ENCODE assay signal across 32 cellular contexts in genomic region chr15:23055316-23055715, GRCh38.
"Had no signal": no experiment of that assay in that cellular context is flagged by ENCODE, and none has a peak within 500 bp of the region (broad histone marks: within the 10 kb centered on the region; RNA-seq: fewer than 3 reads in every experiment).

No MANE protein-coding gene starts in this region.

- H3K9me3 Mint-ChIP-seq: activated CD4-positive, alpha-beta memory T cell treated with anti-CD3 and anti-CD28 coated beads for 36 hours; activated CD4-positive, alpha-beta T cell treated with anti-CD3 and anti-CD28 coated beads, Interleukin-2, amount 10 ng/mL, durations not matched to agents 24 days and 14 days; activated naive CD4-positive, alpha-beta T cell treated with anti-CD3 and anti-CD28 coated beads, Interleukin-2, amount 10 ng/mL, durations not matched to agents 7 days and 5 days; activated naive CD4-positive, alpha-beta T cell treated with anti-CD3 and anti-CD28 coated beads, Interleukin-2, amount 50 U/mL, for 72 hours; activated naive CD8-positive, alpha-beta T cell treated with anti-CD3 and anti-CD28 coated beads, Interleukin-2, amount 10 ng/mL, durations not matched to agents 7 days and 5 days; activated T-cell treated with anti-CD3 and anti-CD28 coated beads, Interleukin-2, amount 50 U/mL, for 72 hours; brain; T-helper 2 cell treated with Interferon-gamma antibody and Interleukin-4, amounts not matched to agents 5 μg/mL and 100 μg/mL, for 36 hours had no signal

- DNase-seq: activated CD4-positive, alpha-beta memory T cell treated with anti-CD3 and anti-CD28 coated beads for 36 hours; activated CD4-positive, alpha-beta T cell treated with anti-CD3 and anti-CD28 coated beads for 36 hours; activated CD4-positive, alpha-beta T cell treated with anti-CD3 and anti-CD28 coated beads, Interleukin-2, amount 10 ng/mL, durations not matched to agents 24 days and 14 days; activated CD4-positive, CD25-positive, alpha-beta regulatory T cell; activated CD4-positive, CD25-positive, alpha-beta regulatory T cell treated with anti-CD3 and anti-CD28 coated beads, Interleukin-2, amount 50 U/mL, for 72 hours; activated CD8-positive, alpha-beta memory T cell treated with anti-CD3 and anti-CD28 coated beads, Interleukin-2, amount 10 ng/mL, durations not matched to agents 7 days and 5 days; activated CD8-positive, alpha-beta memory T cell treated with anti-CD3 and anti-CD28 coated beads, Interleukin-2, amount 50 U/mL, for 4 hours; activated CD8-positive, alpha-beta T cell treated with anti-CD3 and anti-CD28 coated beads, Interleukin-2, amount 10 ng/mL, durations not matched to agents 7 days and 5 days; activated gamma-delta T cell; activated naive CD4-positive, alpha-beta T cell; activated naive CD4-positive, alpha-beta T cell treated with anti-CD3 and anti-CD28 coated beads, Interleukin-2, amount 10 ng/mL, durations not matched to agents 7 days and 5 days; activated naive CD8-positive, alpha-beta T cell treated with anti-CD3 and anti-CD28 coated beads, Interleukin-2, amount 10 ng/mL, durations not matched to agents 7 days and 5 days; activated T-cell treated with anti-CD3 and anti-CD28 coated beads, Interleukin-2, amount 50 U/mL, for 1 hour; activated T-cell treated with anti-CD3 and anti-CD28 coated beads, Interleukin-2, amount 50 U/mL, for 72 hours; central memory CD4-positive, alpha-beta T cell; cerebellar nuclear complex; colonic mucosa; effector CD8-positive, alpha-beta T cell; foreskin fibroblast; gastrocnemius medialis; glutamatergic neuron; heart left ventricle; T-helper 1 cell; T-helper 17 cell; T1000 had no signal

- H3K36me3 ChIP-seq: ascending aorta, breast epithelium, cardiac muscle cell, colonic mucosa, gastrocnemius medialis, heart left ventricle had no signal

- H3K36me3 Mint-ChIP-seq: activated CD4-positive, alpha-beta memory T cell treated with anti-CD3 and anti-CD28 coated beads for 36 hours; activated CD8-positive, alpha-beta memory T cell treated with anti-CD3 and anti-CD28 coated beads, Interleukin-2, amount 10 ng/mL, durations not matched to agents 7 days and 5 days; activated naive CD4-positive, alpha-beta T cell treated with anti-CD3 and anti-CD28 coated beads, Interleukin-2, amount 10 ng/mL, durations not matched to agents 7 days and 5 days; activated naive CD4-positive, alpha-beta T cell treated with anti-CD3 and anti-CD28 coated beads, Interleukin-2, amount 50 U/mL, for 72 hours; activated naive CD8-positive, alpha-beta T cell treated with anti-CD3 and anti-CD28 coated beads, Interleukin-2, amount 10 ng/mL, durations not matched to agents 7 days and 5 days; brain had no signal

- H3K9me3 ChIP-seq: ascending aorta, breast epithelium, colonic mucosa, gastrocnemius medialis had no signal

- H3K4me3 Mint-ChIP-seq: activated CD4-positive, alpha-beta memory T cell treated with anti-CD3 and anti-CD28 coated beads for 36 hours; activated CD4-positive, alpha-beta T cell treated with anti-CD3 and anti-CD28 coated beads for 36 hours; activated CD4-positive, alpha-beta T cell treated with anti-CD3 and anti-CD28 coated beads, Interleukin-2, amount 10 ng/mL, durations not matched to agents 24 days and 14 days; activated CD8-positive, alpha-beta memory T cell treated with anti-CD3 and anti-CD28 coated beads, Interleukin-2, amount 10 ng/mL, durations not matched to agents 7 days and 5 days; activated CD8-positive, alpha-beta T cell treated with anti-CD3 and anti-CD28 coated beads, Interleukin-2, amount 10 ng/mL, durations not matched to agents 7 days and 5 days; activated naive CD4-positive, alpha-beta T cell treated with anti-CD3 and anti-CD28 coated beads, Interleukin-2, amount 10 ng/mL, durations not matched to agents 7 days and 5 days; activated naive CD8-positive, alpha-beta T cell treated with anti-CD3 and anti-CD28 coated beads, Interleukin-2, amount 10 ng/mL, durations not matched to agents 7 days and 5 days; activated T-cell treated with anti-CD3 and anti-CD28 coated beads, Interleukin-2, amount 50 U/mL, for 72 hours; brain; T-helper 17 cell; T-helper 2 cell treated with Interferon-gamma antibody and Interleukin-4, amounts not matched to agents 5 μg/mL and 100 μg/mL, for 36 hours had no signal

- ATAC-seq: activated CD4-positive, alpha-beta T cell treated with anti-CD3 and anti-CD28 coated beads for 36 hours; activated CD8-positive, alpha-beta memory T cell treated with anti-CD3 and anti-CD28 coated beads, Interleukin-2, amount 10 ng/mL, durations not matched to agents 7 days and 5 days; activated CD8-positive, alpha-beta T cell treated with anti-CD3 and anti-CD28 coated beads, Interleukin-2, amount 10 ng/mL, durations not matched to agents 7 days and 5 days; activated naive CD4-positive, alpha-beta T cell treated with anti-CD3 and anti-CD28 coated beads, Interleukin-2, amount 50 U/mL, for 72 hours; activated T-cell treated with anti-CD3 and anti-CD28 coated beads, Interleukin-2, amount 50 U/mL, for 72 hours; esophagus mucosa; gastrocnemius medialis; heart left ventricle; T-helper 17 cell had no signal

- H3K27ac Mint-ChIP-seq: activated CD4-positive, alpha-beta memory T cell treated with anti-CD3 and anti-CD28 coated beads for 36 hours; activated CD4-positive, alpha-beta T cell treated with anti-CD3 and anti-CD28 coated beads for 36 hours; activated CD4-positive, alpha-beta T cell treated with anti-CD3 and anti-CD28 coated beads, Interleukin-2, amount 10 ng/mL, durations not matched to agents 24 days and 14 days; activated CD8-positive, alpha-beta memory T cell treated with anti-CD3 and anti-CD28 coated beads, Interleukin-2, amount 10 ng/mL, durations not matched to agents 7 days and 5 days; activated CD8-positive, alpha-beta T cell treated with anti-CD3 and anti-CD28 coated beads, Interleukin-2, amount 10 ng/mL, durations not matched to agents 7 days and 5 days; activated naive CD4-positive, alpha-beta T cell treated with anti-CD3 and anti-CD28 coated beads, Interleukin-2, amount 10 ng/mL, durations not matched to agents 7 days and 5 days; activated naive CD4-positive, alpha-beta T cell treated with anti-CD3 and anti-CD28 coated beads, Interleukin-2, amount 50 U/mL, for 72 hours; activated naive CD8-positive, alpha-beta T cell treated with anti-CD3 and anti-CD28 coated beads, Interleukin-2, amount 10 ng/mL, durations not matched to agents 7 days and 5 days; activated T-cell treated with anti-CD3 and anti-CD28 coated beads, Interleukin-2, amount 50 U/mL, for 72 hours; brain; T-helper 17 cell; T-helper 2 cell treated with Interferon-gamma antibody and Interleukin-4, amounts not matched to agents 5 μg/mL and 100 μg/mL, for 36 hours had no signal

- H3K4me1 Mint-ChIP-seq: activated CD4-positive, alpha-beta T cell treated with anti-CD3 and anti-CD28 coated beads for 36 hours; activated CD4-positive, alpha-beta T cell treated with anti-CD3 and anti-CD28 coated beads, Interleukin-2, amount 10 ng/mL, durations not matched to agents 24 days and 14 days; activated CD8-positive, alpha-beta memory T cell treated with anti-CD3 and anti-CD28 coated beads, Interleukin-2, amount 10 ng/mL, durations not matched to agents 7 days and 5 days; activated naive CD4-positive, alpha-beta T cell treated with anti-CD3 and anti-CD28 coated beads, Interleukin-2, amount 10 ng/mL, durations not matched to agents 7 days and 5 days; activated naive CD8-positive, alpha-beta T cell treated with anti-CD3 and anti-CD28 coated beads, Interleukin-2, amount 10 ng/mL, durations not matched to agents 7 days and 5 days; brain had no signal

- H3K27ac ChIP-seq: ascending aorta, breast epithelium, cardiac muscle cell, colonic mucosa, gastrocnemius medialis, heart left ventricle had no signal

- H3K4me3 ChIP-seq: ascending aorta, breast epithelium, cardiac muscle cell, colonic mucosa, gastrocnemius medialis, heart left ventricle had no signal

- H3K27me3 Mint-ChIP-seq: activated CD4-positive, alpha-beta memory T cell treated with anti-CD3 and anti-CD28 coated beads for 36 hours had no signal

- H3K4me1 ChIP-seq: ascending aorta, breast epithelium, colonic mucosa, gastrocnemius medialis, heart left ventricle had no signal

- H3K27me3 ChIP-seq: ascending aorta, breast epithelium, cardiac muscle cell, colonic mucosa, gastrocnemius medialis had no signal
